In genomic region chr15:36465304-36465703, GRCh38 we compare ENCODE assay signal across 1 cellular context.
TF ChIP-seq lines count a peak whose summit lies in the region.

No MANE protein-coding gene starts in this region.

TF ChIP-seq in HCT116, 20 proteins besides CTCF, POLR2A, EP300 and RAD21 (continued from another document):
- TF ChIP-seq REST (IDR thresholded peaks at IDR 0.05; ENCODE audit: low read depth) (no peak), SRF (IDR thresholded peaks at IDR 0.05; ENCODE audit: low read depth) (no peak), CBX3 (IDR thresholded peaks at IDR 0.05; ENCODE audit: low read depth) (no peak), ELF1 (IDR thresholded peaks at IDR 0.05; ENCODE audit: borderline replicate concordance, low read depth) (no peak), EZH2phosphoT487 (IDR thresholded peaks at IDR 0.05; ENCODE audit: borderline replicate concordance) (no peak), FOSL1 (IDR thresholded peaks at IDR 0.05; ENCODE audit: low read depth) (no peak), ZFX (IDR thresholded peaks at IDR 0.05) (no peak), TCF7L2 (IDR thresholded peaks at IDR 0.05; ENCODE audit: borderline replicate concordance, extremely low read depth, insufficient read depth, insufficient read length) (no peak), ZNF274 (IDR thresholded peaks at IDR 0.05; ENCODE audit: low read depth, low read length) (no peak), POLR2AphosphoS5 (IDR thresholded peaks at IDR 0.05; ENCODE audit: low read depth, low read length) (no peak)
- TF ChIP-seq, protein P1, sequence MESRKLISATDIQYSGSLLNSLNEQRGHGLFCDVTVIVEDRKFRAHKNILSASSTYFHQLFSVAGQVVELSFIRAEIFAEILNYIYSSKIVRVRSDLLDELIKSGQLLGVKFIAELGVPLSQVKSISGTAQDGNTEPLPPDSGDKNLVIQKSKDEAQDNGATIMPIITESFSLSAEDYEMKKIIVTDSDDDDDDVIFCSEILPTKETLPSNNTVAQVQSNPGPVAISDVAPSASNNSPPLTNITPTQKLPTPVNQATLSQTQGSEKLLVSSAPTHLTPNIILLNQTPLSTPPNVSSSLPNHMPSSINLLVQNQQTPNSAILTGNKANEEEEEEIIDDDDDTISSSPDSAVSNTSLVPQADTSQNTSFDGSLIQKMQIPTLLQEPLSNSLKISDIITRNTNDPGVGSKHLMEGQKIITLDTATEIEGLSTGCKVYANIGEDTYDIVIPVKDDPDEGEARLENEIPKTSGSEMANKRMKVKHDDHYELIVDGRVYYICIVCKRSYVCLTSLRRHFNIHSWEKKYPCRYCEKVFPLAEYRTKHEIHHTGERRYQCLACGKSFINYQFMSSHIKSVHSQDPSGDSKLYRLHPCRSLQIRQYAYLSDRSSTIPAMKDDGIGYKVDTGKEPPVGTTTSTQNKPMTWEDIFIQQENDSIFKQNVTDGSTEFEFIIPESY (IDR thresholded peaks at IDR 0.05; ENCODE audit: extremely low read depth, insufficient replicate concordance, low read length) = no peak
